Comparison of ENCODE assay signal across 10 cellular contexts in the genomic region with DNA sequence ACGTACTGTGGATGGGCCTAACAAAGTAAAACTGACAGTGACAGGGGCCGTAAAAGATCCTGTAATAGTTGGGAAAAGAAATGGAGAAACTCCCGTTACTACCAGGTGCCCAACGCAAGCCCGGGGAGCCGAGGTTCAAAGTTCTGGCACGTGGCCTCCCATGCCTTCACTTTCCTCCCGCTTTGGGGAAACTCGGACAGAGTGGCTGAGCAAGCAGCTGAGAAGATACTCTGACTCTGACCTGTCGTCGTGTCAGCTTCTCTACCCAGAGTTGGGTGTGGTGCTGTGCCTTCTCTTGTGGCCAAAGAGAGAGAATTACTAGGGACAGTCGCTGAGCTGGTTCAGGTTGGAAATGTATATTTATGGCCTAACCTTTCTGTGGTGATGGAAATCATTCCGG. TPM values are rescaled to one million over a fixed set of nuclear protein-coding genes. Genes with fewer than 3 reads are reported as not detected.
DNase-seq lines count a peak whose midpoint lies in the region; ATAC-seq and TF ChIP-seq lines count a peak whose summit lies in the region.
"Had no signal": no experiment of that assay in that cellular context is flagged by ENCODE, and none has a peak within 500 bp of the region (broad histone marks: within the 10 kb centered on the region; RNA-seq: fewer than 3 reads in every experiment).

No MANE protein-coding gene starts in this region.

- 72 to 75% methylated on average over 13 of the region's 13 CpGs for WGBS in endodermal cell (ENCODE audit: insufficient coverage in 1 of 2, insufficient read length in 1 of 2), 2 experiments

- H3K4me2 ChIP-seq in neural progenitor cell = peak overlapping the region; percentile 94

- H3K9ac ChIP-seq in NT2/D1 (ENCODE audit: insufficient read length, low read depth) (peak overlapping the region; percentile 82), endodermal cell (ENCODE audit: extremely low read depth, low read length, poor library complexity, severe bottlenecking) (no peak overlapping the region), neural progenitor cell (no peak overlapping the region)

- H3K27me3 Mint-ChIP-seq in endodermal cell (ENCODE audit: insufficient read depth) (peaks cover 37% of the 10 kb centered on the region), neural progenitor cell (ENCODE audit: insufficient read depth, low read depth) (peaks cover 45% of the 10 kb centered on the region)

- H3K4me1 Mint-ChIP-seq in endodermal cell (peaks cover 44% of the 10 kb centered on the region), neural progenitor cell (peaks cover 7% of the 10 kb centered on the region)

- H3K4me1 ChIP-seq in NT2/D1 (ENCODE audit: insufficient read depth, insufficient read length) (peaks cover 12% of the 10 kb centered on the region), endodermal cell (ENCODE audit: control insufficient read depth, insufficient read depth, low read length) (peaks cover 19% of the 10 kb centered on the region), neural progenitor cell (peaks cover 13% of the 10 kb centered on the region)

- peak; percentile 33 for DNase-seq in GM20000 (ENCODE audit: low spot score)
- DNase-seq in NT2/D1 (ENCODE audit: low read depth, low spot score) = no peak
- DNase-seq in endodermal cell = peak; percentile 59
- no peak for DNase-seq in neural progenitor cell (ENCODE audit: low spot score)
- no peak for DNase-seq in NCI-H2081 (lab: John Stamatoyannopoulos, UW)
- DNase-seq: activated effector memory CD4-positive, alpha-beta T cell treated with anti-CD3 and anti-CD28 coated beads, Interleukin-2, amount 50 U/mL, for 16 hours; NCI-H1105 treated with DMSO at 0.1 percent for 48 hours; T1000 had no signal

- H3K36me3 ChIP-seq in NT2/D1 (ENCODE audit: insufficient read depth, insufficient read length, low read length) = peaks cover 16% of the 10 kb centered on the region
- H3K36me3 ChIP-seq in endodermal cell (ENCODE audit: control insufficient read depth, insufficient read depth, low read length) = peaks cover 3% of the 10 kb centered on the region
- H3K36me3 ChIP-seq in neural progenitor cell = no peaks in the 10 kb centered on the region

- ATAC-seq in HG02852 (IDR thresholded peaks at IDR 0.05; ENCODE audit: unreplicated experiment) (no peak), HG03139 (IDR thresholded peaks at IDR 0.05; ENCODE audit: unreplicated experiment) (no peak)

- H3K27ac ChIP-seq in endodermal cell (ENCODE audit: low read depth, low read length) (no peak overlapping the region), neural progenitor cell (no peak overlapping the region)

- peaks cover 11% of the 10 kb centered on the region for H3F3A ChIP-seq in neural progenitor cell (ENCODE audit: low read depth)

- H3K27me3 ChIP-seq in NT2/D1 (ENCODE audit: insufficient read depth, insufficient read length) (peaks cover 35% of the 10 kb centered on the region), endodermal cell (ENCODE audit: control insufficient read depth, insufficient read depth, low read length, poor library complexity, severe bottlenecking) (peaks cover 13% of the 10 kb centered on the region), neural progenitor cell (peaks cover 41% of the 10 kb centered on the region)

- no peak overlapping the region for H2AFZ ChIP-seq in neural progenitor cell (replicated peaks)

- TF ChIP-seq CTCF in GM20000 (IDR thresholded peaks at IDR 0.05; ENCODE audit: extremely low read depth, missing control alignments) (no peak), endodermal cell (conservative IDR thresholded peaks at IDR 0.05) (no peak), neural progenitor cell (IDR thresholded peaks at IDR 0.05) (no peak)

- H3K4me3 ChIP-seq in NT2/D1 (ENCODE audit: insufficient read length, low read depth) (peak overlapping the region; percentile 65), endodermal cell (ENCODE audit: low read length) (peak overlapping the region; percentile 75), neural progenitor cell (peak overlapping the region; percentile 85)

- H3K9me3 ChIP-seq in NT2/D1 (ENCODE audit: insufficient read depth, low read length) (no peaks in the 10 kb centered on the region), endodermal cell (ENCODE audit: control insufficient read depth, low read length) (no peaks in the 10 kb centered on the region), neural progenitor cell (ENCODE audit: low read depth) (no peaks in the 10 kb centered on the region)

- H4K20me1 ChIP-seq in neural progenitor cell (ENCODE audit: low read depth) = peaks cover 20% of the 10 kb centered on the region

- peaks cover 12% of the 10 kb centered on the region for H3K36me3 Mint-ChIP-seq in endodermal cell (ENCODE audit: low read depth)
- H3K36me3 Mint-ChIP-seq in neural progenitor cell = no peaks in the 10 kb centered on the region

- H3K79me2 ChIP-seq in neural progenitor cell (ENCODE audit: low read depth) = peaks cover 21% of the 10 kb centered on the region

- peak overlapping the region; percentile 75 for H3K4me3 Mint-ChIP-seq in endodermal cell
- H3K4me3 Mint-ChIP-seq in neural progenitor cell = peak overlapping the region; percentile 85

- no peak overlapping the region for H3K27ac Mint-ChIP-seq in endodermal cell
- H3K27ac Mint-ChIP-seq in neural progenitor cell = no peak overlapping the region

- H3K9me3 Mint-ChIP-seq in endodermal cell = peaks cover 3% of the 10 kb centered on the region
- H3K9me3 Mint-ChIP-seq in neural progenitor cell = no peaks in the 10 kb centered on the region

RNA-seq across cellular contexts. Expression of a gene that starts 1.7 kb away (rescaled TPM):
- total RNA-seq in endodermal cell (100 to 1,000 TPM in 1 of 2 donors, 10 to 100 TPM in 1; 61.5 to 155 TPM), neural progenitor cell (ENCODE audit: low replicate concordance) (29.0 and 30.8 TPM in 2 replicates)
- 13.3 TPM for polyA plus RNA-seq in endodermal cell (2013, experiment 1 of 2)
- polyA plus RNA-seq in endodermal cell (2013, experiment 2 of 2) = 15.9 TPM

RNA-seq across cellular contexts. Expression of a gene that starts 60.0 kb away (rescaled TPM):
- total RNA-seq in endodermal cell (10 to 100 TPM; 26.4 to 39.1 TPM), neural progenitor cell (ENCODE audit: low replicate concordance) (69.0 and 125 TPM in 2 replicates)
- polyA plus RNA-seq in endodermal cell (2013, experiment 1 of 2) = 27.5 TPM
- polyA plus RNA-seq in endodermal cell (2013, experiment 2 of 2) = 23.6 TPM

Comparison
In these comparisons a context has a peak if more than half of its experiments do, and no peak if none do; other contexts are left out.
1. DNase-seq: peak in GM20000 (single experiment) and endodermal cell (single experiment); none in NT2/D1 (single experiment), neural progenitor cell (single experiment) and NCI-H2081 (0 of 2).
2. Peak in every context shown above with its lines, with median percentiles within 50 percentile points of each other: H3K4me3 ChIP-seq.